ENCODE assay signal across 9 cellular contexts in genomic region chr17:43714338-43715149, GRCh38. TPM values are rescaled to one million over a fixed set of nuclear protein-coding genes. Genes with fewer than 3 reads are reported as not detected.
A peak's percentile ranks its signal among the peaks of the same experiment; 100 is the strongest.
DNase-seq lines count a peak whose midpoint lies in the region; ATAC-seq, FAIRE-seq and TF ChIP-seq lines count a peak whose summit lies in the region.
"Had no signal": no experiment of that assay in that cellular context is flagged by ENCODE, and none has a peak within 500 bp of the region (broad histone marks: within the 10 kb centered on the region; RNA-seq: fewer than 3 reads in every experiment).

No MANE protein-coding gene starts in this region.

- H3K9me3 Mint-ChIP-seq in CD14-positive monocyte (peaks cover 0 to 5% (median 0%) of the 10 kb centered on the region in 7 donors), memory B cell (no peaks in the 10 kb centered on the region)

- peak; percentile 96 for FAIRE-seq in HTR-8/SVneo (lab: Jason Lieb, UNC)

- TF ChIP-seq CTCF in CD14-positive monocyte (IDR thresholded peaks at IDR 0.05), result no peak

- H3K27ac ChIP-seq in angular gyrus (ENCODE audit: low read depth, low read length), result peak overlapping the region; percentile 46
- H3K27ac ChIP-seq: psoas muscle had no signal

- DNase-seq in CD14-positive monocyte (ENCODE audit: low spot score) (no peak), HTR-8/SVneo (ENCODE audit: insufficient read length, low spot score) (peak; percentile 44), memory B cell (ENCODE audit: low spot score in 2 of 2) (no peak), NCI-H146 (lab: John Stamatoyannopoulos, UW) (no peak)

- H3K4me3 Mint-ChIP-seq in CD14-positive monocyte, result peak overlapping the region; percentile 73 to 80
- peak overlapping the region; percentile 62 for H3K4me3 Mint-ChIP-seq in memory B cell

- H3K27ac Mint-ChIP-seq in CD14-positive monocyte (no peak overlapping the region), memory B cell (no peak overlapping the region)

- H3K27me3 Mint-ChIP-seq in CD14-positive monocyte (ENCODE audit: low read depth in 3 of 3) (peaks cover 29 to 43% (median 32%) of the 10 kb centered on the region in 3 donors), memory B cell (peaks cover 29% of the 10 kb centered on the region)

- peaks cover 21% of the 10 kb centered on the region for H3K4me1 Mint-ChIP-seq in CD14-positive monocyte
- peaks cover 11% of the 10 kb centered on the region for H3K4me1 Mint-ChIP-seq in memory B cell

- H3K36me3 Mint-ChIP-seq in CD14-positive monocyte (no peaks in the 10 kb centered on the region), memory B cell (no peaks in the 10 kb centered on the region)

- intact Hi-C loops in CD14-positive monocyte (cut with micrococcal nuclease), result no loop called here

- ATAC-seq in memory B cell (ENCODE audit: low read depth) (no peak), GM21423 (IDR thresholded peaks at IDR 0.05; ENCODE audit: unreplicated experiment) (no peak), GM18517 (IDR thresholded peaks at IDR 0.05; ENCODE audit: unreplicated experiment) (no peak), HG03521 (IDR thresholded peaks at IDR 0.05; ENCODE audit: unreplicated experiment) (no peak)

RNA-seq across cellular contexts. Expression of gene SOST, which starts 44.0 kb away (rescaled TPM):
- polyA plus RNA-seq in CD14-positive monocyte, result not detected
- polyA plus RNA-seq: psoas muscle had no signal

RNA-seq across cellular contexts. Expression of gene MEOX1, which starts 52.8 kb away (rescaled TPM):
- polyA plus RNA-seq in CD14-positive monocyte, result under 1 TPM in 1 of 2 donors, not detected in 1; 0.06 TPM
